9 cellular contexts compared by ENCODE assay signal in genomic region chr9:21974542-21975409, GRCh38. TPM values are rescaled to one million over a fixed set of nuclear protein-coding genes. Genes with fewer than 3 reads are reported as not detected.
A peak's percentile ranks its signal among the peaks of the same experiment; 100 is the strongest.
DNase-seq lines count a peak whose midpoint lies in the region; ATAC-seq and TF ChIP-seq lines count a peak whose summit lies in the region.
"Had no signal": no experiment of that assay in that cellular context is flagged by ENCODE, and none has a peak within 500 bp of the region (broad histone marks: within the 10 kb centered on the region; RNA-seq: fewer than 3 reads in every experiment).

No MANE protein-coding gene starts in this region.

- ATAC-seq in HG03039 (IDR thresholded peaks at IDR 0.05; ENCODE audit: unreplicated experiment) = peak; percentile 63
- peak; percentile 36 to 72 for ATAC-seq in activated naive CD4-positive, alpha-beta T cell treated with anti-CD3 and anti-CD28 coated beads, Interleukin-2, amount 50 U/mL, for 72 hours

- H3K27ac Mint-ChIP-seq in activated naive CD4-positive, alpha-beta T cell treated with anti-CD3 and anti-CD28 coated beads, Interleukin-2, amount 50 U/mL, for 72 hours = peak overlapping the region in 1 of 2 donors; percentile 40

- H3K9me3 Mint-ChIP-seq in activated naive CD4-positive, alpha-beta T cell treated with anti-CD3 and anti-CD28 coated beads, Interleukin-2, amount 50 U/mL, for 72 hours = peaks cover 15 to 16% of the 10 kb centered on the region in 2 donors

- H3K4me3 ChIP-seq in hepatocyte = peak overlapping the region; percentile 24
- peak overlapping the region; percentile 65 for H3K4me3 ChIP-seq in skeletal muscle cell (ENCODE audit: low read depth, low read length)

- H3K36me3 Mint-ChIP-seq in activated naive CD4-positive, alpha-beta T cell treated with anti-CD3 and anti-CD28 coated beads, Interleukin-2, amount 50 U/mL, for 72 hours = peaks cover 10 to 32% of the 10 kb centered on the region in 2 donors

- H3K27ac ChIP-seq in hepatocyte = no peak overlapping the region

- DNase-seq in stimulated activated CD4-positive, alpha-beta T cell treated with anti-CD3 and anti-CD28 coated beads, Interleukin-15, amount 100 ng/mL, for 24 hours = peak; percentile 69
- no peak for DNase-seq in stimulated activated CD4-positive, alpha-beta T cell treated with anti-CD3 and anti-CD28 coated beads, Interleukin-1b, Interleukin-23, amount 100 ng/mL, for 48 hours
- DNase-seq in NCI-H524 (lab: John Stamatoyannopoulos, UW) (peak; percentile 71 to 92), hepatocyte (ENCODE audit: low spot score) (peak; percentile 50), skeletal muscle cell (ENCODE audit: low read depth) (no peak), HuH-7 (ENCODE audit: low spot score) (no peak)
- DNase-seq in activated naive CD4-positive, alpha-beta T cell treated with anti-CD3 and anti-CD28 coated beads, Interleukin-2, amount 50 U/mL, for 72 hours (ENCODE audit: low spot score in 2 of 2) = no peak

- H3K4me1 ChIP-seq in hepatocyte (ENCODE audit: insufficient read depth) = peaks cover 10% of the 10 kb centered on the region

- WGBS in hepatocyte (ENCODE audit: low lambda C conversion rate, missing lambda C conversion rate) = 2% methylated on average over 31 of the region's 64 CpGs

- H3K36me3 ChIP-seq in hepatocyte (replicated peaks; ENCODE audit: insufficient read depth, low read depth) = no peaks in the 10 kb centered on the region

- H3K79me2 ChIP-seq in hepatocyte = no peaks in the 10 kb centered on the region

- H3K9me2 ChIP-seq in hepatocyte (replicated peaks; ENCODE audit: insufficient read depth) = no peaks in the 10 kb centered on the region

- peak overlapping the region; percentile 77 for H2AFZ ChIP-seq in hepatocyte

- peak overlapping the region; percentile 96 for H3K4me2 ChIP-seq in hepatocyte

- no peak for TF ChIP-seq CTCF in hepatocyte (IDR thresholded peaks at IDR 0.05; ENCODE audit: poor library complexity)

- peaks cover 98% of the 10 kb centered on the region for H3K27me3 ChIP-seq in hepatocyte

- H3K9me3 ChIP-seq in hepatocyte (ENCODE audit: low read depth) = no peaks in the 10 kb centered on the region

- H4K20me1 ChIP-seq in hepatocyte (ENCODE audit: insufficient read depth, poor library complexity, severe bottlenecking) = no peaks in the 10 kb centered on the region

RNA-seq across cellular contexts. Expression of gene CDKN2A, which starts 19.4 kb away (rescaled TPM):
- under 1 TPM; 0.43 to 0.68 TPM for total RNA-seq in activated naive CD4-positive, alpha-beta T cell treated with anti-CD3 and anti-CD28 coated beads, Interleukin-2, amount 50 U/mL, for 72 hours
- total RNA-seq in hepatocyte = 0.76 and 0.90 TPM in 2 replicates
- polyA plus RNA-seq in hepatocyte = 2.9 and 4.8 TPM in 2 replicates
- total RNA-seq: Daoy had no signal

RNA-seq across cellular contexts. Expression of gene CDKN2B-AS1, which starts 19.8 kb away (rescaled TPM):
- total RNA-seq in activated naive CD4-positive, alpha-beta T cell treated with anti-CD3 and anti-CD28 coated beads, Interleukin-2, amount 50 U/mL, for 72 hours = under 1 TPM in 1 of 2 donors, not detected in 1; 0.20 TPM
- 0.27 and 1.1 TPM in 2 replicates for total RNA-seq in hepatocyte
- 0.26 and 0.68 TPM in 2 replicates for polyA plus RNA-seq in hepatocyte
- total RNA-seq: Daoy had no signal

RNA-seq across cellular contexts. Expression of gene CDKN2B, which starts 34.3 kb away (rescaled TPM):
- total RNA-seq in activated naive CD4-positive, alpha-beta T cell treated with anti-CD3 and anti-CD28 coated beads, Interleukin-2, amount 50 U/mL, for 72 hours = under 1 TPM; 0.09 to 0.23 TPM
- 8.5 and 18.6 TPM in 2 replicates for total RNA-seq in hepatocyte
- polyA plus RNA-seq in hepatocyte = 6.0 and 15.1 TPM in 2 replicates
- total RNA-seq: Daoy had no signal

Comparison
In these comparisons a context has a peak if more than half of its experiments do, and no peak if none do; other contexts are left out.
1. DNase-seq: peak in stimulated activated CD4-positive, alpha-beta T cell treated with anti-CD3 and anti-CD28 coated beads, Interleukin-15, amount 100 ng/mL, for 24 hours (single experiment), NCI-H524 (2 of 2) and hepatocyte (single experiment); none in stimulated activated CD4-positive, alpha-beta T cell treated with anti-CD3 and anti-CD28 coated beads, Interleukin-1b, Interleukin-23, amount 100 ng/mL, for 48 hours (single experiment), activated naive CD4-positive, alpha-beta T cell treated with anti-CD3 and anti-CD28 coated beads, Interleukin-2, amount 50 U/mL, for 72 hours (0 of 2), skeletal muscle cell (single experiment) and HuH-7 (single experiment).